In the genomic region with DNA sequence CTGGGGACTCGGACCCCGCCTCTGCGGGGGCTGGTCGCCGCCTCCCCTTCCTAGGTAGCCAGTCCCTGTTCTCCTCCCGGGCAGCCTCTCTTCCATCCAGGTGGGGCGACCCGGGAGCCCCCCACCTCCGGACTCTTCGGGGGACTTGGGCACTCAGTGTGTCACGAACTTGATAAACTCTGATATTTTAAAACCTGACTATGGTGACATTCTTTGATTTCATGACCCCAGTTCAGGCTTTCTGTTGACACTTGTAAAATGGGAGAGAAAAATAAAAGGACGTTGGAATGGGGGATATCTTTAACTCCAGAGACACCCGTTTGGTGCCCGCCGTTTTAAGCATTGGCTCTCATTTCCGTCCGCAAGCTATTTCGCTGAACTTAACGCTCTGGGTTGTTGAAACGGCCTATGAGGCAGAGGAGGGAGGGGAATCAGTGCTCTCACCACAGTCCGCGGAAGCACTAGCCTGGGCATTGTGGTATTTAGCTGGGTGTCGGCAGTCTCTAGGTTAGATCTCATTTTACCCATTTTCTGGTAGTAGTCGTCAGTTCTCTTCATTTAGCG, we compare ENCODE assay signal across 8 cellular contexts. TPM values are rescaled to one million over a fixed set of nuclear protein-coding genes. Genes with fewer than 3 reads are reported as not detected.
DNase-seq lines count a peak whose midpoint lies in the region; ATAC-seq and TF ChIP-seq lines count a peak whose summit lies in the region.

No MANE protein-coding gene starts in this region.

- H3K27me3 ChIP-seq in ovary, result no peaks in the 10 kb centered on the region

- no peak for TF ChIP-seq EP300 in ovary (IDR thresholded peaks at IDR 0.05)

- H3K36me3 ChIP-seq in ovary (no peaks in the 10 kb centered on the region), urinary bladder (ENCODE audit: insufficient read depth) (no peaks in the 10 kb centered on the region)

- CTCF ChIA-PET in activated naive CD4-positive, alpha-beta T cell treated with anti-CD3 and anti-CD28 coated beads, Interleukin-2, amount 10 ng/mL, durations not matched to agents 7 days and 5 days (lab: Charles Lee), result interaction anchor here (0.7 to 1.4 kb wide), 3 partner anchors 9 to 92 kb away, joined by 3 to 4 read pairs (median 3); no protein-coding TSS in a partner anchor

- no peaks in the 10 kb centered on the region for H3K9me3 ChIP-seq in ovary

- no peaks in the 10 kb centered on the region for H3K36me3 Mint-ChIP-seq in activated naive CD4-positive, alpha-beta T cell treated with anti-CD3 and anti-CD28 coated beads, Interleukin-2, amount 10 ng/mL, durations not matched to agents 7 days and 5 days

- TF ChIP-seq CTCF in ovary (IDR thresholded peaks at IDR 0.05), result no peak

- peak overlapping the region; percentile 96 for H3K27ac Mint-ChIP-seq in activated naive CD4-positive, alpha-beta T cell treated with anti-CD3 and anti-CD28 coated beads, Interleukin-2, amount 10 ng/mL, durations not matched to agents 7 days and 5 days

- H3K27ac ChIP-seq in ovary (peak overlapping the region; percentile 60 to 98), urinary bladder (ENCODE audit: low read depth) (peak overlapping the region; percentile 90)

- TF ChIP-seq POLR2A in ovary (IDR thresholded peaks at IDR 0.05), result no peak

- peaks cover 30% of the 10 kb centered on the region for H3K4me1 Mint-ChIP-seq in activated naive CD4-positive, alpha-beta T cell treated with anti-CD3 and anti-CD28 coated beads, Interleukin-2, amount 10 ng/mL, durations not matched to agents 7 days and 5 days

- intact Hi-C loops in ovary (cut with DNase I), result no loop called here

- 0 to 1% (median 0%) methylated on average over 23 to 25 of the region's 25 CpGs for WGBS in ovary, 3 donors
- WGBS in urinary bladder, result 1% methylated on average over 25 of the region's 25 CpGs

- peak; percentile 20 for ATAC-seq in GM19372 (IDR thresholded peaks at IDR 0.05; ENCODE audit: low read depth, unreplicated experiment)
- ATAC-seq in HG03469 (IDR thresholded peaks at IDR 0.05; ENCODE audit: unreplicated experiment), result peak; percentile 19

- H3K4me3 Mint-ChIP-seq in activated naive CD4-positive, alpha-beta T cell treated with anti-CD3 and anti-CD28 coated beads, Interleukin-2, amount 10 ng/mL, durations not matched to agents 7 days and 5 days, result peak overlapping the region; percentile 87

- H3K4me3 ChIP-seq in ovary, result peak overlapping the region; percentile 91
- H3K4me3 ChIP-seq in urinary bladder (ENCODE audit: low read depth, low read length), result peak overlapping the region; percentile 81

- H3K4me1 ChIP-seq in ovary (ENCODE audit: insufficient read depth) (peaks cover 3% of the 10 kb centered on the region), urinary bladder (ENCODE audit: insufficient read depth) (no peaks in the 10 kb centered on the region)

- H3K9me3 Mint-ChIP-seq in activated naive CD4-positive, alpha-beta T cell treated with anti-CD3 and anti-CD28 coated beads, Interleukin-2, amount 10 ng/mL, durations not matched to agents 7 days and 5 days, result no peaks in the 10 kb centered on the region

- peaks cover 13% of the 10 kb centered on the region for H3K27me3 Mint-ChIP-seq in activated naive CD4-positive, alpha-beta T cell treated with anti-CD3 and anti-CD28 coated beads, Interleukin-2, amount 10 ng/mL, durations not matched to agents 7 days and 5 days

- peak; percentile 68 for DNase-seq in CD1c-positive myeloid dendritic cell (ENCODE audit: extremely low spot score)
- DNase-seq in RPMI7951 (ENCODE audit: low read depth), result peak; percentile 57
- DNase-seq in activated naive CD4-positive, alpha-beta T cell treated with anti-CD3 and anti-CD28 coated beads, Interleukin-2, amount 10 ng/mL, durations not matched to agents 7 days and 5 days, result peak; percentile 74
- DNase-seq in glomerular visceral epithelial cell (ENCODE audit: extremely low spot score), result peak; percentile 75
- peak; percentile 23 to 58 (median 42) for DNase-seq in ovary

RNA-seq across cellular contexts. Expression of a gene that starts 0.7 kb away (rescaled TPM):
- total RNA-seq in RPMI7951 (2014; rRNA removed; shearing (Covaris generic)), result 38.5 and 46.7 TPM in 2 replicates
- total RNA-seq in ovary, result 10 to 100 TPM; 21.3 to 52.4 (median 44.1) TPM
- polyA plus RNA-seq in ovary, result 10 to 100 TPM; 27.8 to 65.4 TPM
- 55.6 TPM for total RNA-seq in urinary bladder
- polyA plus RNA-seq in urinary bladder, result 33.7 TPM

RNA-seq across cellular contexts. Expression of a gene that starts 36.7 kb away (rescaled TPM):
- total RNA-seq in RPMI7951 (2014; rRNA removed; shearing (Covaris generic)), result 333 and 345 TPM in 2 replicates
- total RNA-seq in ovary (10 to 100 TPM; 22.0 to 95.2 (median 36.0) TPM), urinary bladder (67.7 TPM)
- polyA plus RNA-seq in ovary (100 to 1,000 TPM in 1 of 2 donors, 10 to 100 TPM in 1; 67.3 to 107 TPM), urinary bladder (205 TPM)

RNA-seq across cellular contexts. Expression of a gene that starts 55.4 kb away (rescaled TPM):
- 15.3 and 17.5 TPM in 2 replicates for total RNA-seq in RPMI7951 (2014; rRNA removed; shearing (Covaris generic))
- total RNA-seq in ovary, result 10 to 100 TPM; 21.7 to 39.8 (median 28.4) TPM
- polyA plus RNA-seq in ovary, result 10 to 100 TPM; 23.6 to 35.0 TPM
- 25.9 TPM for total RNA-seq in urinary bladder
- polyA plus RNA-seq in urinary bladder, result 21.3 TPM

Comparison
In these comparisons a context has a peak if more than half of its experiments do, and no peak if none do; other contexts are left out.
1. Peak in every context shown above with its lines: DNase-seq, ATAC-seq, H3K4me3 ChIP-seq and H3K27ac ChIP-seq.